Comparison of ENCODE assay signal across 1 cellular context in genomic region chr19:30253581-30253996, GRCh38.
TF ChIP-seq lines count a peak whose summit lies in the region.

No MANE protein-coding gene starts in this region.

TF ChIP-seq in SK-N-SH, 30 proteins besides CTCF, POLR2A, EP300 and RAD21 (continued from another document):
- no peak for TF ChIP-seq MXI1 (IDR thresholded peaks at IDR 0.05; ENCODE audit: low read depth, low read length)
